Comparison of ENCODE assay signal across 2 cellular contexts in the genomic region with DNA sequence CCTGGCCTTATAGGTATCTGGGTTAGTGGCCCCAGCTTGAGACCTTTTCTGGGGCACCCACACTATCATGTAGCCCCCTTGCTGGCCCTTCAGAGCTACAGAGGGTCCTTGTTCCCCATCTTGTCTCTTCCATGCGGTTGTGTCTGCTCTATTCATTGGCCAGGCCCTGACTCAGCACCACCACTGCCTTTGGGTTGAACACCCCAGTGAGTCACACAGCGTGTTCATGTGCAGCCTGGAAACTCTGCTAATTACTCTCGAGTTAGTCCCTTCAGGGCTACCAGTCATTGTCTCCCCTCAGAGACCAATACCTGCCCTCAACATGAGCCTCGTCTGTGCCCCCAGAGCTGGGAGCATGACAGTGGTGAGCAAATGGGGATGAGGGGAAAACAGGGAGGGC.
TF ChIP-seq lines count a peak whose summit lies in the region.

No MANE protein-coding gene starts in this region.

TF ChIP-seq in SK-N-SH, 30 proteins besides CTCF, POLR2A, EP300 and RAD21:
- TF ChIP-seq, protein P1, sequence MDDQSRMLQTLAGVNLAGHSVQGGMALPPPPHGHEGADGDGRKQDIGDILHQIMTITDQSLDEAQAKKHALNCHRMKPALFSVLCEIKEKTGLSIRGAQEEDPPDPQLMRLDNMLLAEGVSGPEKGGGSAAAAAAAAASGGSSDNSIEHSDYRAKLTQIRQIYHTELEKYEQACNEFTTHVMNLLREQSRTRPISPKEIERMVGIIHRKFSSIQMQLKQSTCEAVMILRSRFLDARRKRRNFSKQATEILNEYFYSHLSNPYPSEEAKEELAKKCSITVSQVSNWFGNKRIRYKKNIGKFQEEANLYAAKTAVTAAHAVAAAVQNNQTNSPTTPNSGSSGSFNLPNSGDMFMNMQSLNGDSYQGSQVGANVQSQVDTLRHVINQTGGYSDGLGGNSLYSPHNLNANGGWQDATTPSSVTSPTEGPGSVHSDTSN (IDR thresholded peaks at IDR 0.05): no peak
- no peak for TF ChIP-seq RXRA (IDR thresholded peaks at IDR 0.05; ENCODE audit: borderline replicate concordance, low read depth)
- no peak for TF ChIP-seq NRF1 (IDR thresholded peaks at IDR 0.05; ENCODE audit: low read depth, low read length)
- no peak for TF ChIP-seq TEAD4 (IDR thresholded peaks at IDR 0.05; ENCODE audit: borderline replicate concordance, insufficient read depth)
- no peak for TF ChIP-seq SIN3A (IDR thresholded peaks at IDR 0.05; ENCODE audit: borderline replicate concordance, low read depth, low read length)
- TF ChIP-seq, protein P2, sequence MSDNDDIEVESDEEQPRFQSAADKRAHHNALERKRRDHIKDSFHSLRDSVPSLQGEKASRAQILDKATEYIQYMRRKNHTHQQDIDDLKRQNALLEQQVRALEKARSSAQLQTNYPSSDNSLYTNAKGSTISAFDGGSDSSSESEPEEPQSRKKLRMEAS (IDR thresholded peaks at IDR 0.05; ENCODE audit: low read depth): no peak
- 0 out of 2 replicates have a peak, but pooled peaks have one; percentile 15 for TF ChIP-seq FOSL2 (IDR thresholded peaks at IDR 0.05; ENCODE audit: borderline replicate concordance, low read depth)

TF ChIP-seq in HepG2, 621 proteins besides CTCF, POLR2A, EP300 and RAD21:
- TF ChIP-seq SMAD1 (CRISPR knock-in tag; IDR thresholded peaks at IDR 0.05; ENCODE audit: borderline replicate concordance, low read depth) (no peak), ZSCAN25 (CRISPR knock-in tag; IDR thresholded peaks at IDR 0.05) (no peak), EEA1 (CRISPR knock-in tag; IDR thresholded peaks at IDR 0.05; ENCODE audit: borderline replicate concordance) (no peak), ZNF550 (CRISPR knock-in tag; IDR thresholded peaks at IDR 0.05; ENCODE audit: borderline replicate concordance) (no peak)
- TF ChIP-seq, protein P3, sequence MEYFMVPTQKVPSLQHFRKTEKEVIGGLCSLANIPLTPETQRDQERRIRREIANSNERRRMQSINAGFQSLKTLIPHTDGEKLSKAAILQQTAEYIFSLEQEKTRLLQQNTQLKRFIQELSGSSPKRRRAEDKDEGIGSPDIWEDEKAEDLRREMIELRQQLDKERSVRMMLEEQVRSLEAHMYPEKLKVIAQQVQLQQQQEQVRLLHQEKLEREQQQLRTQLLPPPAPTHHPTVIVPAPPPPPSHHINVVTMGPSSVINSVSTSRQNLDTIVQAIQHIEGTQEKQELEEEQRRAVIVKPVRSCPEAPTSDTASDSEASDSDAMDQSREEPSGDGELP (IDR thresholded peaks at IDR 0.05; ENCODE audit: borderline replicate concordance, low read depth): no peak
